Comparison of ENCODE assay signal across 8 cellular contexts in the genomic region with DNA sequence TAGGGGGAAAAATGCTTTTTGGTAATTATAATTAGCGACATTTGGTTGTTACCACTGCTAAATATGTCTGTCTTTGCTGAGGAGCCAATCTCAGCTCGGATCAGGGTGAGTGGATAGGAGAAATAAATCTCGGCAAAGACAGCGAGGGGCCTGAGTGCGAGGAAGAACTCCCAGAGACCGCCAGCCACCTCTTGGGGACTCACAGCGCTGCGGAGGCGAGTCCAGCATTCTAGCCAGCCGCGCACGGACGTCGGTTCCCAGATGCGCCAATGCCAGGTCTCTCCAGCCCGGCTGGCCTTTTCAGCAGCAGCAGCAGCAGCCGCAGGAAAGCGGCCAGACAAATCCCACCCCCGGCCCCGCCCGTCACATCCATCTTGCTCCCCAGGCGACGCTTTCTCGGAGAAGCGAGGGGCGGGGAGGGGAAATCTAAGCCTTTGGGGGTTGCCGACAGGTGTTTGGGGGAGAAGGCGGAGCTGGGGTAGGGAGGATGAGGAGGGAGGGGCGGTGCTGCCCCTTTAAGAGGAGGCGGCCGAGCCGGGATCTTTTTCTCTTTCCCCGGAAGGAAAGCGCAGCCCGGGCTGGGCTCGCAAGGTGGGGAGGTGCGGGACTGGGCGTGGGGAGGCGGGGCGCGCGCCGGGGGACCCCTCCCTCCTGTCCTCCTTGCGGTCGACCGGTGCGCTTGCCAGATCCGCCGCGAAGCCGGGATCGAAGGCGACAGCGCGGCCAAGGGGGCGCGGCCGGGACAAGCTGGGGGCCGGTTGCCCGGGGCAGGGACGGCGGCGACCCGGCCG. TPM values are rescaled to one million over a fixed set of nuclear protein-coding genes. Genes with fewer than 3 reads are reported as not detected.
DNase-seq lines count a peak whose midpoint lies in the region; TF ChIP-seq lines count a peak whose summit lies in the region.

A gene (plus strand): TSS at position 685 of the 791 bp plus-strand sequence. CDS start 330 bp downstream, outside the sequence.

- H3K4me1 ChIP-seq in CD8-positive, alpha-beta memory T cell (ENCODE audit: insufficient read depth, low read length): peaks cover 10% of the 10 kb centered on the region
- no peaks in the 10 kb centered on the region for H3K4me1 ChIP-seq in HAP-1
- H3K4me1 ChIP-seq in colonic mucosa: peaks cover 20% of the 10 kb centered on the region

- no peak for TF ChIP-seq CTCF in colonic mucosa (IDR thresholded peaks at IDR 0.05)

- DNase-seq in CD8-positive, alpha-beta memory T cell: peak; percentile 40 to 73 (median 49)
- DNase-seq in HAP-1 (ENCODE audit: low spot score in 2 of 2) (peak; percentile 64 to 85), NCI-H2171 (lab: John Stamatoyannopoulos, UW) (peak; percentile 83), colonic mucosa (peak; percentile 88), kidney tubule cell (ENCODE audit: low spot score) (peak; percentile 98), SKM-1 treated with dmso at 0.1 percent for 144 hours (lab: John Stamatoyannopoulos, UW; ENCODE audit: unreplicated experiment) (no peak)
- peak; percentile 68 for DNase-seq in activated CD4-positive, alpha-beta T cell treated with anti-CD3 and anti-CD28 coated beads for 48 hours
- peak; percentile 23 to 28 for DNase-seq in stimulated activated CD4-positive, alpha-beta T cell treated with anti-CD3 and anti-CD28 coated beads, Interleukin-15, amount 100 ng/mL, for 48 hours (ENCODE audit: low read depth in 2 of 2)

- no peaks in the 10 kb centered on the region for H3K9me3 ChIP-seq in CD8-positive, alpha-beta memory T cell (ENCODE audit: low read length)
- H3K9me3 ChIP-seq in HAP-1 (no peaks in the 10 kb centered on the region), colonic mucosa (no peaks in the 10 kb centered on the region)

- peak within 1 kb of the TSS; percentile 57 to 91 (median 84) for H3K27ac Mint-ChIP-seq in CD8-positive, alpha-beta memory T cell

- H3K4me1 Mint-ChIP-seq in CD8-positive, alpha-beta memory T cell: peaks cover 21 to 38% (median 25%) of the 10 kb centered on the region in 3 donors

- H3K4me3 ChIP-seq in CD8-positive, alpha-beta memory T cell (ENCODE audit: low read length): peak within 1 kb of the TSS; percentile 72
- peak within 1 kb of the TSS; percentile 59 for H3K4me3 ChIP-seq in HAP-1
- peak within 1 kb of the TSS; percentile 72 for H3K4me3 ChIP-seq in colonic mucosa

- intact Hi-C loops in colonic mucosa (cut with DNase I): no loop called here

- H3K27me3 ChIP-seq in CD8-positive, alpha-beta memory T cell (ENCODE audit: insufficient read depth, low read length, poor library complexity, severe bottlenecking): no peaks in the 10 kb centered on the region
- no peaks in the 10 kb centered on the region for H3K27me3 ChIP-seq in HAP-1 (ENCODE audit: low read depth)
- no peaks in the 10 kb centered on the region for H3K27me3 ChIP-seq in colonic mucosa

- POLR2A ChIA-PET in CD8-positive, alpha-beta memory T cell (lab: Charles Lee): interaction anchor here (0.6 to 0.8 kb wide), 3 partner anchors 24 to 340 kb away, joined by 3 read pairs; no protein-coding TSS in a partner anchor

- peak within 1 kb of the TSS; percentile 87 to 97 (median 90) for H3K4me3 Mint-ChIP-seq in CD8-positive, alpha-beta memory T cell

- CTCF ChIA-PET in CD8-positive, alpha-beta memory T cell (lab: Charles Lee): interaction anchor here (0.9 to 6.0 kb wide), 8 partner anchors 9 to 145 kb away, joined by 3 to 27 read pairs (median 6); no protein-coding TSS in a partner anchor

- in situ Hi-C loops in HAP-1 (cut with MboI; ENCODE audit: low sequenced_read_pairs): no loop called here

- H3K36me3 Mint-ChIP-seq in CD8-positive, alpha-beta memory T cell: peaks cover 0 to 11% (median 2%) of the 10 kb centered on the region in 3 donors

- no peaks in the 10 kb centered on the region for H3K27me3 Mint-ChIP-seq in CD8-positive, alpha-beta memory T cell

- peak within 1 kb of the TSS; percentile 65 to 90 for H3K9ac ChIP-seq in colonic mucosa (ENCODE audit: low read depth in 2 of 2, low read length in 2 of 2)

- H3K27ac ChIP-seq in CD8-positive, alpha-beta memory T cell (ENCODE audit: low read depth, low read length): no peak within 1 kb of the TSS
- peak within 1 kb of the TSS; percentile 94 for H3K27ac ChIP-seq in colonic mucosa

- H3K36me3 ChIP-seq in CD8-positive, alpha-beta memory T cell (ENCODE audit: insufficient read depth, low read length): no peaks in the 10 kb centered on the region
- H3K36me3 ChIP-seq in HAP-1 (replicated peaks) (no peaks in the 10 kb centered on the region), colonic mucosa (no peaks in the 10 kb centered on the region)

- no peaks in the 10 kb centered on the region for H3K9me3 Mint-ChIP-seq in CD8-positive, alpha-beta memory T cell

RNA-seq across cellular contexts. Expression of the gene that starts here (rescaled TPM):
- total RNA-seq in CD8-positive, alpha-beta memory T cell: 10 to 100 TPM; 11.8 to 12.5 TPM
- polyA plus RNA-seq in CD8-positive, alpha-beta memory T cell: 2.7 TPM
- total RNA-seq in colonic mucosa: 100 to 1,000 TPM; 111 to 116 TPM

Comparison
In these comparisons a context has a peak if more than half of its experiments do, and no peak if none do; other contexts are left out.
1. RNA of the gene that starts here (total RNA-seq): 111 to 116 TPM in colonic mucosa; 11.8 to 12.5 TPM in CD8-positive, alpha-beta memory T cell; every median in the first group is over 4 times any median in the second.
2. Peak in every context shown above with its lines, with median percentiles within 50 percentile points of each other: H3K4me3 ChIP-seq.